Comparison of ENCODE assay signal across 8 cellular contexts in the genomic region with DNA sequence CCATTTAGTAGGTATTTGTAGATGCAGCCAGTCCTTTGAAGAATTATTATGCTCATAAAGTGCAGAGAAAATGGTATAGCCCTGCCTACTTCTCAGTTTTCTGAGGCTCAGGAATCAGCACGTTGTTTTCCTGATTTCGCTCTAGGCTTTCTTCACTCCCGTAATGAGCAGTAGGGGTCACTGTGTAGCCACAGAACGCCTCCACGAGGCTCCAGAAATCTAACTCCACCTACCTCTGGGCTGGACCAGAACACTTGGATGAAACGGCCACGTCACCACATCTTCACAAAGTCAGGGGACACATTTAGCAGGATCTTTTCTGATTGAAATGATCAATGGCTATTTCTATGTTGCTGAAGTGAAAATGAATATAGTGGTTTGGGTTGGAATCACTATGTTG. TPM values are rescaled to one million over a fixed set of nuclear protein-coding genes. Genes with fewer than 3 reads are reported as not detected.
DNase-seq lines count a peak whose midpoint lies in the region; ATAC-seq, FAIRE-seq and TF ChIP-seq lines count a peak whose summit lies in the region.

No MANE protein-coding gene starts in this region.

- H3K27ac Mint-ChIP-seq in T-cell (no peak overlapping the region), astrocyte (ENCODE audit: unreplicated experiment) (no peak overlapping the region)

- DNase-seq in COLO829 (ENCODE audit: low spot score) (peak; percentile 84), NCI-H146 treated with DMSO at 0.1 percent for 48 hours (lab: John Stamatoyannopoulos, UW; ENCODE audit: unreplicated experiment) (peak; percentile 49), T-cell (peak in 32 of 34 experiments; percentile 8 to 57 (median 34)), astrocyte (ENCODE audit: low read depth) (peak; percentile 71), right cardiac atrium (peak; percentile 68 to 75 (median 71)), sciatic nerve (ENCODE audit: low spot score) (peak; percentile 70)

- H3K36me3 Mint-ChIP-seq in T-cell (no peaks in the 10 kb centered on the region), astrocyte (ENCODE audit: low read depth, unreplicated experiment) (no peaks in the 10 kb centered on the region)

- H3K4me2 ChIP-seq in astrocyte (ENCODE audit: low read length) = no peak overlapping the region

- WGBS in right cardiac atrium = under 1% methylated on average over 7 of the region's 7 CpGs

- peak; percentile 63 for ATAC-seq in GM21529 (IDR thresholded peaks at IDR 0.05; ENCODE audit: unreplicated experiment)
- ATAC-seq in T-cell (replicated peaks in 1 of 4) = peak; percentile 79 to 89 (median 82)
- peak; percentile 95 to 97 for ATAC-seq in right cardiac atrium
- peak; percentile 92 for ATAC-seq in sciatic nerve
- no peak for ATAC-seq in GM18517 (IDR thresholded peaks at IDR 0.05; ENCODE audit: unreplicated experiment)

- TF ChIP-seq CTCF in astrocyte (IDR thresholded peaks at IDR 0.05; ENCODE audit: insufficient read depth, low read depth, low read length) = peak; percentile 78

- peak; percentile 77 for FAIRE-seq in astrocyte (lab: Jason Lieb, UNC)

- no peaks in the 10 kb centered on the region for H3K36me3 ChIP-seq in astrocyte (ENCODE audit: insufficient read depth, low read length)

- CTCF ChIA-PET in T-cell (lab: Charles Lee) = interaction anchor here (0.6 to 4.3 kb wide), 17 partner anchors 10 to 610 kb away, joined by 3 to 61 read pairs (median 5); no protein-coding TSS in a partner anchor

- H3K4me3 Mint-ChIP-seq in T-cell = no peak overlapping the region
- no peak overlapping the region for H3K4me3 Mint-ChIP-seq in astrocyte (ENCODE audit: unreplicated experiment)

- H3K4me3 ChIP-seq in astrocyte (ENCODE audit: insufficient read depth, low read depth, low read length) (no peak overlapping the region), right cardiac atrium (ENCODE audit: low read length) (no peak overlapping the region)

- H3K9ac ChIP-seq in astrocyte (ENCODE audit: low read length) = no peak overlapping the region

- no peaks in the 10 kb centered on the region for H3K4me1 ChIP-seq in astrocyte (ENCODE audit: insufficient read depth, low read length)
- no peaks in the 10 kb centered on the region for H3K4me1 ChIP-seq in right cardiac atrium (ENCODE audit: control insufficient read depth, insufficient read depth, low read length)

- no peaks in the 10 kb centered on the region for H3K9me3 ChIP-seq in astrocyte (ENCODE audit: insufficient read depth, low read depth, low read length)
- no peaks in the 10 kb centered on the region for H3K9me3 ChIP-seq in right cardiac atrium (ENCODE audit: control insufficient read depth, low read length)

- H4K20me1 ChIP-seq in astrocyte (ENCODE audit: insufficient read depth, low read length) = no peaks in the 10 kb centered on the region

- no peaks in the 10 kb centered on the region for H3K9me3 Mint-ChIP-seq in T-cell
- peaks cover 8% of the 10 kb centered on the region for H3K9me3 Mint-ChIP-seq in astrocyte (ENCODE audit: unreplicated experiment)

- H3K79me2 ChIP-seq in astrocyte (ENCODE audit: insufficient read depth, low read length) = no peaks in the 10 kb centered on the region

- no peak overlapping the region for H2AFZ ChIP-seq in astrocyte (ENCODE audit: low read depth, low read length)

- intact Hi-C loops in right cardiac atrium (cut with DNase I) (loop anchor here in 3 of 4 donors (5.0 to 10.0 kb wide), 2 partner anchors 160 to 453 kb away; no protein-coding TSS in a partner anchor), sciatic nerve (cut with DNase I) (no loop called here)

- POLR2A ChIA-PET in T-cell (lab: Charles Lee) = no interaction called here

- H3K27me3 Mint-ChIP-seq in T-cell (peaks cover 22% of the 10 kb centered on the region in 2 donors), astrocyte (ENCODE audit: low read depth, unreplicated experiment) (peaks cover 40% of the 10 kb centered on the region)

- H3K27ac ChIP-seq in astrocyte (ENCODE audit: low read depth, low read length) (no peak overlapping the region), right cardiac atrium (ENCODE audit: low read length) (no peak overlapping the region)

- peaks cover 2 to 11% (median 9%) of the 10 kb centered on the region in 3 donors for H3K4me1 Mint-ChIP-seq in T-cell
- H3K4me1 Mint-ChIP-seq in astrocyte (ENCODE audit: low read depth, unreplicated experiment) = no peaks in the 10 kb centered on the region

- peaks cover 26% of the 10 kb centered on the region for H3K27me3 ChIP-seq in astrocyte (ENCODE audit: insufficient read depth, low read length)
- no peaks in the 10 kb centered on the region for H3K27me3 ChIP-seq in right cardiac atrium (ENCODE audit: control insufficient read depth, insufficient read depth)

RNA-seq across cellular contexts. Expression of gene GTF3A, which starts 49.8 kb away (rescaled TPM):
- total RNA-seq in T-cell (100 to 1,000 TPM; 144 to 266 (median 229) TPM), astrocyte (77.7 and 83.6 TPM in 2 replicates), right cardiac atrium (100 to 1,000 TPM; 149 to 204 (median 191) TPM), sciatic nerve (52.2 TPM)
- polyA plus RNA-seq in right cardiac atrium = 366 TPM

Comparison
In these comparisons a context has a peak if more than half of its experiments do, and no peak if none do; other contexts are left out.
1. DNase-seq: peak in every context shown above with its lines; median percentile 84 in COLO829; 71 in astrocyte; 71 in right cardiac atrium; 70 in sciatic nerve; 49 in NCI-H146 treated with DMSO at 0.1 percent for 48 hours; 34 in T-cell.